15 cellular contexts compared by ENCODE assay signal in the genomic region with DNA sequence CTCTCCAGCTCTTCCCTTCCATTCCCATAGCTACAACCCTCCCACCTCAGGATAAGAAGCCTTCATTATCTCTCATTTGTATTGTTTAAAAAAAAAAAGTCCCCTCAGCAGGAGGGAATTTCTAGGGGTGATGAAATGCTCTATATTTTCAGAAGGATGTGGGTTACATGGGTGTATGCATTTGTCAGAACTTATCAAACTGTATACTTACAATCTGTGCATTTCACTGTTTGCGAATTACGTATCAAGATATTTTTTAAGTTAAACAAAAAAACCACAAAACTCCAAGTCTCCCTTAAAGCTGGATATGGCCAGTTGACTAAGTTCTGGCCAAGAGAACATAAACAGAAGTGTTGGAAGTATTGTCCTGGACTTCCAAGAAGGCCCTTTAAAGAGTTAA. TPM values are rescaled to one million over a fixed set of nuclear protein-coding genes. Genes with fewer than 3 reads are reported as not detected.
A peak's percentile ranks its signal among the peaks of the same experiment; 100 is the strongest.
DNase-seq lines count a peak whose midpoint lies in the region; ATAC-seq, FAIRE-seq and TF ChIP-seq lines count a peak whose summit lies in the region.
"Had no signal": no experiment of that assay in that cellular context is flagged by ENCODE, and none has a peak within 500 bp of the region (broad histone marks: within the 10 kb centered on the region; RNA-seq: fewer than 3 reads in every experiment).

No MANE protein-coding gene starts in this region.

- peaks cover 11% of the 10 kb centered on the region for H3K79me2 ChIP-seq in astrocyte (ENCODE audit: insufficient read depth, low read length)

- H3K27ac ChIP-seq in CD8-positive, alpha-beta T cell (ENCODE audit: low read depth, low read length), result no peak overlapping the region
- no peak overlapping the region for H3K27ac ChIP-seq in astrocyte (ENCODE audit: low read depth, low read length)
- peak overlapping the region in 1 of 8 donors; percentile 17 for H3K27ac ChIP-seq in spleen
- H3K27ac ChIP-seq: thoracic aorta had no signal

- CTCF ChIA-PET in CD8-positive, alpha-beta T cell (lab: Charles Lee), result interaction anchor here (0.8 to 11.9 kb wide), 8 partner anchors 9 to 75 kb away, joined by 3 to 139 read pairs (median 8); a partner anchor contains a TSS

- H3K4me1 Mint-ChIP-seq in CD8-positive, alpha-beta T cell (ENCODE audit: low read depth), result peaks cover 38% of the 10 kb centered on the region
- peaks cover 32% of the 10 kb centered on the region for H3K4me1 Mint-ChIP-seq in HFFc6 (ENCODE audit: low read depth)
- peaks cover 8% of the 10 kb centered on the region for H3K4me1 Mint-ChIP-seq in astrocyte (ENCODE audit: low read depth, unreplicated experiment)
- H3K4me1 Mint-ChIP-seq in naive thymus-derived CD8-positive, alpha-beta T cell, result peaks cover 17 to 40% (median 35%) of the 10 kb centered on the region in 4 donors

- H3K27me3 ChIP-seq in CD8-positive, alpha-beta T cell (ENCODE audit: insufficient read depth, low read length), result no peaks in the 10 kb centered on the region
- H3K27me3 ChIP-seq in astrocyte (ENCODE audit: insufficient read depth, low read length) (no peaks in the 10 kb centered on the region), spleen (replicated peaks in 1 of 7) (no peaks in the 10 kb centered on the region)

- FAIRE-seq in astrocyte (lab: Jason Lieb, UNC), result no peak

- H3K9ac ChIP-seq in astrocyte (ENCODE audit: low read length), result no peak overlapping the region

- DNase-seq in CD8-positive, alpha-beta T cell, result no peak
- DNase-seq in HFFc6, result no peak
- DNase-seq in astrocyte (ENCODE audit: low read depth), result peak; percentile 53
- DNase-seq in naive thymus-derived CD8-positive, alpha-beta T cell, result no peak
- DNase-seq in spleen, result no peak
- no peak for DNase-seq in hippocampal formation (lab: John Stamatoyannopoulos, UW)
- DNase-seq: activated naive CD4-positive, alpha-beta T cell treated with Interleukin-2 at 50 U/mL for 16 hours; erythroblast; GDM1; mucosa of descending colon; NCI-H510A had no signal

- intact Hi-C loops in CD8-positive, alpha-beta T cell (cut with DNase I, micrococcal nuclease), result no loop called here
- intact Hi-C loops in spleen (cut with DNase I; ENCODE audit: low total_unique reads), result no loop called here

- H2AFZ ChIP-seq in astrocyte (ENCODE audit: low read depth, low read length), result no peak overlapping the region

- POLR2A ChIA-PET in CD8-positive, alpha-beta T cell (lab: Charles Lee), result interaction anchor here (1.2 kb wide), 1 partner anchor 74 kb away, joined by 3 read pairs; no protein-coding TSS in a partner anchor
- POLR2A ChIA-PET in naive thymus-derived CD8-positive, alpha-beta T cell (lab: Charles Lee), result interaction anchor here (1.3 to 1.5 kb wide), 3 partner anchors 10 to 61 kb away, joined by 3 read pairs; a partner anchor contains a TSS

- H3K9me3 Mint-ChIP-seq in CD8-positive, alpha-beta T cell, result no peaks in the 10 kb centered on the region
- H3K9me3 Mint-ChIP-seq in HFFc6 (no peaks in the 10 kb centered on the region), astrocyte (ENCODE audit: unreplicated experiment) (no peaks in the 10 kb centered on the region)
- H3K9me3 Mint-ChIP-seq in naive thymus-derived CD8-positive, alpha-beta T cell, result no peaks in the 10 kb centered on the region

- peak overlapping the region; percentile 92 for H3K27ac Mint-ChIP-seq in CD8-positive, alpha-beta T cell
- H3K27ac Mint-ChIP-seq in HFFc6 (peak overlapping the region; percentile 36; the same call in 1 of the 2 replicates), astrocyte (ENCODE audit: unreplicated experiment) (no peak overlapping the region)
- peak overlapping the region; percentile 68 to 99 (median 88) for H3K27ac Mint-ChIP-seq in naive thymus-derived CD8-positive, alpha-beta T cell

- no peak for TF ChIP-seq CTCF in CD8-positive, alpha-beta T cell (IDR thresholded peaks at IDR 0.05)
- TF ChIP-seq CTCF in HFFc6 (IDR thresholded peaks at IDR 0.05), result no peak
- no peak for TF ChIP-seq CTCF in astrocyte (IDR thresholded peaks at IDR 0.05; ENCODE audit: insufficient read depth, low read depth, low read length)
- TF ChIP-seq CTCF in spleen (IDR thresholded peaks at IDR 0.05 in 8 of 11, conservative IDR thresholded peaks at IDR 0.05 in 3 of 11), result no peak

- H3K27me3 Mint-ChIP-seq in CD8-positive, alpha-beta T cell (ENCODE audit: low read depth), result no peaks in the 10 kb centered on the region
- peaks cover 2% of the 10 kb centered on the region; the same call in 1 of the 2 replicates for H3K27me3 Mint-ChIP-seq in HFFc6 (ENCODE audit: insufficient read depth)
- H3K27me3 Mint-ChIP-seq in astrocyte (ENCODE audit: low read depth, unreplicated experiment), result no peaks in the 10 kb centered on the region
- H3K27me3 Mint-ChIP-seq in naive thymus-derived CD8-positive, alpha-beta T cell, result no peaks in the 10 kb centered on the region

- H3K4me1 ChIP-seq in CD8-positive, alpha-beta T cell (ENCODE audit: insufficient read depth, low read length), result peaks cover 15% of the 10 kb centered on the region
- H3K4me1 ChIP-seq in astrocyte (ENCODE audit: insufficient read depth, low read length) (peaks cover 10% of the 10 kb centered on the region), spleen (peaks cover 0 to 27% (median 16%) of the 10 kb centered on the region in 6 donors)

- no peak overlapping the region for H3K4me3 ChIP-seq in CD8-positive, alpha-beta T cell (ENCODE audit: low read depth, low read length)
- H3K4me3 ChIP-seq in astrocyte (ENCODE audit: insufficient read depth, low read depth, low read length), result no peak overlapping the region
- H3K4me3 ChIP-seq in spleen, result no peak overlapping the region
- H3K4me3 ChIP-seq: mucosa of descending colon, thoracic aorta had no signal

- 75 to 87% (median 84%) methylated on average over 2 of the region's 2 CpGs for WGBS in spleen, 5 donors

- H4K20me1 ChIP-seq in astrocyte (ENCODE audit: insufficient read depth, low read length), result peaks cover 37% of the 10 kb centered on the region

- no peaks in the 10 kb centered on the region for H3K36me3 ChIP-seq in CD8-positive, alpha-beta T cell (ENCODE audit: insufficient read depth, low read length)
- peaks cover 16% of the 10 kb centered on the region for H3K36me3 ChIP-seq in astrocyte (ENCODE audit: insufficient read depth, low read length)
- H3K36me3 ChIP-seq in spleen, result peaks cover 0 to 66% (median 10%) of the 10 kb centered on the region in 6 donors

- TF ChIP-seq POLR2A in spleen (IDR thresholded peaks at IDR 0.05), result no peak

- ATAC-seq in CD8-positive, alpha-beta T cell, result no peak
- no peak for ATAC-seq in naive thymus-derived CD8-positive, alpha-beta T cell
- no peak for ATAC-seq in GM19023 (IDR thresholded peaks at IDR 0.05; ENCODE audit: unreplicated experiment)
- ATAC-seq: mucosa of descending colon, Panc1 had no signal

- H3K9me3 ChIP-seq in CD8-positive, alpha-beta T cell (ENCODE audit: low read length), result no peaks in the 10 kb centered on the region
- H3K9me3 ChIP-seq in astrocyte (ENCODE audit: insufficient read depth, low read depth, low read length) (no peaks in the 10 kb centered on the region), spleen (no peaks in the 10 kb centered on the region)
- H3K9me3 ChIP-seq: mucosa of descending colon, thoracic aorta had no signal

- H3K4me3 Mint-ChIP-seq in CD8-positive, alpha-beta T cell, result peak overlapping the region; percentile 50
- H3K4me3 Mint-ChIP-seq in HFFc6 (peak overlapping the region; percentile 1; the same call in 1 of the 2 replicates), astrocyte (ENCODE audit: unreplicated experiment) (no peak overlapping the region)
- peak overlapping the region; percentile 16 to 80 (median 52) for H3K4me3 Mint-ChIP-seq in naive thymus-derived CD8-positive, alpha-beta T cell

- H3K36me3 Mint-ChIP-seq in CD8-positive, alpha-beta T cell, result peaks cover 47% of the 10 kb centered on the region
- H3K36me3 Mint-ChIP-seq in HFFc6 (ENCODE audit: low read depth), result peaks cover 39% of the 10 kb centered on the region
- peaks cover 27% of the 10 kb centered on the region for H3K36me3 Mint-ChIP-seq in astrocyte (ENCODE audit: low read depth, unreplicated experiment)
- peaks cover 0 to 28% (median 3%) of the 10 kb centered on the region in 3 donors for H3K36me3 Mint-ChIP-seq in naive thymus-derived CD8-positive, alpha-beta T cell

- H3K4me2 ChIP-seq in astrocyte (ENCODE audit: low read length), result no peak overlapping the region

RNA-seq across cellular contexts. Expression of a gene that starts 2.0 kb away (rescaled TPM):
- total RNA-seq in CD8-positive, alpha-beta T cell, result 100 to 1,000 TPM; 114 to 116 TPM
- 100 to 1,000 TPM in 2 of 6 experiments, 10 to 100 TPM in 4; 59.2 to 117 (median 70.8) TPM for total RNA-seq in HFFc6 (2021; fragmentation: NEBNext Ultra II Directional; extraction: Animal tissue kit (Norgen Biotek cat#: 25700))
- 47.4 and 51.2 TPM in 2 replicates for total RNA-seq in astrocyte
- 10 to 100 TPM; 49.2 to 49.3 TPM for total RNA-seq in naive thymus-derived CD8-positive, alpha-beta T cell
- 100 to 1,000 TPM; 127 to 151 (median 131) TPM for polyA plus RNA-seq in naive thymus-derived CD8-positive, alpha-beta T cell
- 10 to 100 TPM; 27.8 to 73.8 (median 43.2) TPM for total RNA-seq in spleen
- polyA plus RNA-seq in spleen, result 10 to 100 TPM; 31.8 to 49.8 (median 37.9) TPM

RNA-seq across cellular contexts. Expression of a gene that starts 30.0 kb away (rescaled TPM):
- total RNA-seq in CD8-positive, alpha-beta T cell, result 10 to 100 TPM; 34.7 to 36.4 TPM
- 100 to 1,000 TPM; 186 to 213 (median 203) TPM for total RNA-seq in HFFc6 (2021; fragmentation: NEBNext Ultra II Directional; extraction: Animal tissue kit (Norgen Biotek cat#: 25700))
- total RNA-seq in astrocyte (209 and 229 TPM in 2 replicates), spleen (100 to 1,000 TPM in 4 of 7 donors, 10 to 100 TPM in 3; 66.8 to 152 (median 125) TPM)
- 10 to 100 TPM; 55.3 to 57.3 TPM for total RNA-seq in naive thymus-derived CD8-positive, alpha-beta T cell
- 10 to 100 TPM; 19.5 to 24.4 (median 21.8) TPM for polyA plus RNA-seq in naive thymus-derived CD8-positive, alpha-beta T cell
- 10 to 100 TPM; 22.2 to 54.1 (median 31.2) TPM for polyA plus RNA-seq in spleen

RNA-seq across cellular contexts. Expression of a gene that starts 44.3 kb away (rescaled TPM):
- 10 to 100 TPM; 11.2 to 13.1 TPM for total RNA-seq in CD8-positive, alpha-beta T cell
- 1 to 10 TPM in 4 of 6 experiments, under 1 TPM in 2; 0.87 to 1.7 (median 1.3) TPM for total RNA-seq in HFFc6 (2021; fragmentation: NEBNext Ultra II Directional; extraction: Animal tissue kit (Norgen Biotek cat#: 25700))
- total RNA-seq in astrocyte (0.79 and 1.1 TPM in 2 replicates), spleen (1 to 10 TPM in 6 of 7 donors, under 1 TPM in 1; 0.59 to 2.9 (median 2.0) TPM)
- 1 to 10 TPM; 3.0 to 3.3 TPM for total RNA-seq in naive thymus-derived CD8-positive, alpha-beta T cell
- under 1 TPM in 1 of 3 donors, not detected in 2; 0.29 TPM for polyA plus RNA-seq in naive thymus-derived CD8-positive, alpha-beta T cell
- 1 to 10 TPM; 2.5 to 5.4 (median 4.6) TPM for polyA plus RNA-seq in spleen

RNA-seq across cellular contexts. Expression of a gene that starts 50.9 kb away (rescaled TPM):
- 1 to 10 TPM; 5.6 to 5.9 TPM for total RNA-seq in CD8-positive, alpha-beta T cell
- total RNA-seq in HFFc6 (2021; fragmentation: NEBNext Ultra II Directional; extraction: Animal tissue kit (Norgen Biotek cat#: 25700)), result not detected
- total RNA-seq in astrocyte (not detected in 2 replicates), spleen (under 1 TPM in 3 of 7 donors, not detected in 4; 0.23 to 0.52 (median 0.41) TPM)
- under 1 TPM; 0.33 to 0.52 TPM for total RNA-seq in naive thymus-derived CD8-positive, alpha-beta T cell
- 1 to 10 TPM in 1 of 3 donors, under 1 TPM in 2; 0.23 to 1.2 (median 0.49) TPM for polyA plus RNA-seq in naive thymus-derived CD8-positive, alpha-beta T cell
- polyA plus RNA-seq in spleen, result under 1 TPM in 1 of 3 donors, not detected in 2; 0.06 TPM
- total RNA-seq: HT-29, mucosa of descending colon had no signal
